In the genomic region with DNA sequence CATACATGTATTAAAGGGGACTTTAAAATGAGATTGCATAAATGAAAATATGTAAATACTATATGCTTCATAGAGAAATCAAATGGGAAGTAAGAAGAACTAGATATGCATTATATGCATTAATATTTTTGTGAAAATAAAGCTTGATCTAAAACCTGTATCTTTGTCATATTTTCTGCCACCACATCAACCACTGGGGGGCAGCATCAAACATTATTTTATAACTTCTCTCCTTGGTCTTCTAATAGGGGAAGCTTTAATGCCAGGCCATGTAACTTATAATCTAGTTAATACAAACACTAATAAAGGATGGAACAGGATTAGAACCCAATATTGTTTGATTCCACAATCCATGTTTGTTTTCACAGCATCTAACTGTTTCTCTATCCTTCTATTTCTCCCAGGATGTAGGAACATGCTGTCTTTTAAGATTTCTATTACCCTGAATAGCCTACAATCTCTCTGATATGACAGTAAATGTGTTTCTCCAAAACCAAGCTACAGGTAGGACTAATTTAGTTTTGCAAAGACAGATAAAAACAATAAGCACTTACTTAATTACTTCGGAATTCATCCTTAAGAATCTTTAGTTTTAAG, we compare ENCODE assay signal across 8 cellular contexts. TPM values are rescaled to one million over a fixed set of nuclear protein-coding genes. Genes with fewer than 3 reads are reported as not detected.
DNase-seq lines count a peak whose midpoint lies in the region; ATAC-seq and TF ChIP-seq lines count a peak whose summit lies in the region.

No MANE protein-coding gene starts in this region.

- no peaks in the 10 kb centered on the region for H3K36me3 ChIP-seq in adrenal gland (replicated peaks in 1 of 2)
- H3K36me3 ChIP-seq in suprapubic skin: no peaks in the 10 kb centered on the region

- peak; percentile 44 to 72 (median 54) for TF ChIP-seq CTCF in adrenal gland (IDR thresholded peaks at IDR 0.05)
- peak in 1 of 2 donors; percentile 37 for TF ChIP-seq CTCF in suprapubic skin (IDR thresholded peaks at IDR 0.05)

- in situ Hi-C loops in Caki2 (cut with HindIII; ENCODE audit: low pct_unique_long_range_greater_than_20kb, low sequenced_read_pairs): loop anchor here (25.0 kb wide), 1 partner anchor 291 kb away; no protein-coding TSS in a partner anchor

- H3K27ac ChIP-seq in adrenal gland (no peak overlapping the region), right cardiac atrium (ENCODE audit: low read length) (no peak overlapping the region), suprapubic skin (no peak overlapping the region)

- intact Hi-C loops in adrenal gland (cut with DNase I): loop anchor here (5.0 to 10.0 kb wide), 2 partner anchors 284 to 366 kb away; no protein-coding TSS in a partner anchor
- intact Hi-C loops in right cardiac atrium (cut with DNase I): loop anchor here in 3 of 4 donors (2.0 to 10.0 kb wide), 6 partner anchors 50 to 364 kb away; no protein-coding TSS in a partner anchor

- peak; percentile 45 for DNase-seq in Caki2 (ENCODE audit: low read depth)
- peak; percentile 30 for DNase-seq in NCI-H345 (lab: John Stamatoyannopoulos, UW)
- peak in 6 of 7 donors; percentile 43 to 72 (median 60) for DNase-seq in adrenal gland
- peak in 2 of 3 donors; percentile 24 to 58 for DNase-seq in right cardiac atrium
- peak; percentile 36 for DNase-seq in stimulated activated CD4-positive, alpha-beta T cell treated with anti-CD3 and anti-CD28 coated beads, Interleukin-4, amount 100 ng/mL, for 1 hour
- no peak for DNase-seq in suprapubic skin (ENCODE audit: low spot score in 2 of 2)

- TF ChIP-seq POLR2A in adrenal gland (IDR thresholded peaks at IDR 0.05) (no peak), suprapubic skin (IDR thresholded peaks at IDR 0.05) (no peak)

- no peak for TF ChIP-seq EP300 in suprapubic skin (IDR thresholded peaks at IDR 0.05)

- H3K4me1 ChIP-seq in adrenal gland (replicated peaks in 1 of 2) (no peaks in the 10 kb centered on the region), right cardiac atrium (ENCODE audit: control insufficient read depth, insufficient read depth, low read length) (no peaks in the 10 kb centered on the region), suprapubic skin (no peaks in the 10 kb centered on the region)

- WGBS in adrenal gland, 4 donors: 59 to 82% (median 62%) methylated on average over 1 of the region's 1 CpG
- WGBS in right cardiac atrium: 75% methylated on average over 1 of the region's 1 CpG
- 71% methylated on average over 1 of the region's 1 CpG for WGBS in suprapubic skin

- H3K4me3 ChIP-seq in adrenal gland (no peak overlapping the region), right cardiac atrium (ENCODE audit: low read length) (no peak overlapping the region), suprapubic skin (no peak overlapping the region)

- no peaks in the 10 kb centered on the region for H3K27me3 ChIP-seq in adrenal gland
- no peaks in the 10 kb centered on the region for H3K27me3 ChIP-seq in right cardiac atrium (ENCODE audit: control insufficient read depth, insufficient read depth)
- H3K27me3 ChIP-seq in suprapubic skin: no peaks in the 10 kb centered on the region

- H3K9me3 ChIP-seq in adrenal gland (replicated peaks in 1 of 3) (no peaks in the 10 kb centered on the region), right cardiac atrium (ENCODE audit: control insufficient read depth, low read length) (no peaks in the 10 kb centered on the region), suprapubic skin (no peaks in the 10 kb centered on the region)

- ATAC-seq in GM21515 (IDR thresholded peaks at IDR 0.05; ENCODE audit: unreplicated experiment) (peak; percentile 61), right cardiac atrium (peak in 1 of 2 donors; percentile 44), HG03520 (IDR thresholded peaks at IDR 0.05; ENCODE audit: unreplicated experiment) (no peak)

RNA-seq across cellular contexts. Expression of gene QRFPR, which starts 10.0 kb away (rescaled TPM):
- total RNA-seq in Caki2 (2014; rRNA removed; shearing (Covaris generic); ENCODE audit: low replicate concordance): 3.4 and 13.8 TPM in 2 replicates
- total RNA-seq in adrenal gland: 10 to 100 TPM in 1 of 8 donors, 1 to 10 TPM in 2, under 1 TPM in 3, not detected in 2; 0.40 to 17.0 (median 1.2) TPM
- polyA plus RNA-seq in adrenal gland: under 1 TPM; 0.24 to 0.51 (median 0.49) TPM
- total RNA-seq in right cardiac atrium: 1 to 10 TPM in 1 of 4 donors, under 1 TPM in 3; 0.68 to 1.7 (median 0.90) TPM
- 0.48 TPM for polyA plus RNA-seq in right cardiac atrium
- not detected for total RNA-seq in suprapubic skin

Comparison
In these comparisons a context has a peak if more than half of its experiments do, and no peak if none do; other contexts are left out.
1. DNase-seq: peak in Caki2 (single experiment), NCI-H345 (single experiment), adrenal gland (6 of 7), right cardiac atrium (2 of 3) and stimulated activated CD4-positive, alpha-beta T cell treated with anti-CD3 and anti-CD28 coated beads, Interleukin-4, amount 100 ng/mL, for 1 hour (single experiment); none in suprapubic skin (0 of 2).